ENCODE assay signal across 9 cellular contexts in the genomic region with DNA sequence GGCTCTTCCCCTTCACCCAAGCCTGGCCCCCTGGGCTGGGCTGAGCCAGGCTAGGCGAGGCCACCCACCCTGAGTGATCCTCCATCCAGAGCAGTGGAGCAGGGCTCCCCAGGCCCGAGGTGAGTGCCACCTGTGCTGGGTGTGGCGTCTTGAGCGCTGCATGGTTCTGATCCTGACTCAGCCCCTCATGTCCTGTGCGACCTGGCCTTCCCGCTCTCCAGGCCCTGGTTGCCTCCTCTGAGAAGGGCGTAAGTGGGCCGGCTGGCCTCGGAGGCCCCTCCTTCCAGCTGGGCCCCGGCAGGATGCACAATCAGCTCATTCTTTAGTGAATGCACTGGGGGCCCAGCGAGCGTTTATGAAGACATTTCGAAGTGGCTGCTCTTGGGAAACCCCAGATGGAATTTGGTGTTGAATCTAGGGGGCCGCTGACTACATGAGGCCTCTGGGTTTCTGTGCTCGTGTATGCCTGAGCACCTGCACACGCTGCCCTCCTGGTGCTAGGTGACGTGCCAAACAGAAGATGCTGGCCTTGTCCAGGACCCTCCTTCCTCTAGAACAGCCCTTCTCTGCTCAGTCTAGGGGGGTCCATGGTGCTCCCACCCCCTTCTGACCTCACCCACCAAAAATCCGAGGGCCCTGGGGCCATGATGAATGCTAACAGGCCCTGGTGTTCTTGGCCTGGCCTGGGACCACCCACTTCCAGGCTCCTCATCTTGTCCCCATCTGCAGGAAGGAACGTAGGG. TPM values are rescaled to one million over a fixed set of nuclear protein-coding genes. Genes with fewer than 3 reads are reported as not detected.
DNase-seq lines count a peak whose midpoint lies in the region; ATAC-seq and TF ChIP-seq lines count a peak whose summit lies in the region.
"Had no signal": no experiment of that assay in that cellular context is flagged by ENCODE, and none has a peak within 500 bp of the region (broad histone marks: within the 10 kb centered on the region; RNA-seq: fewer than 3 reads in every experiment).

No MANE protein-coding gene starts in this region.

- no peak overlapping the region for H2AFZ ChIP-seq in PC-3 (ENCODE audit: low read length)

- H3K9me3 Mint-ChIP-seq in activated B cell treated with CpG ODN at 0.5 μM for 24 hours, result no peaks in the 10 kb centered on the region
- H3K9me3 Mint-ChIP-seq: T-helper 1 cell treated with Interleukin-12 subunit alpha and Interleukin-12 subunit beta and Interleukin-4 antibody, amounts not matched to agents 30 μg/mL and 1 μg/mL, for 36 hours had no signal

- TF ChIP-seq POLR2A in sigmoid colon (IDR thresholded peaks at IDR 0.05), result no peak

- H3K9ac ChIP-seq in PC-3 (ENCODE audit: low read length), result no peak overlapping the region

- no peaks in the 10 kb centered on the region for H3F3A ChIP-seq in PC-3 (ENCODE audit: low read length, unreplicated experiment)

- POLR2A ChIA-PET in activated B cell treated with CpG ODN at 0.5 μM for 24 hours (lab: Charles Lee), result no interaction called here
- POLR2A ChIA-PET in PC-3 (lab: Charles Lee; ENCODE audit: unreplicated experiment), result no interaction called here

- no peaks in the 10 kb centered on the region for H3K27me3 ChIP-seq in cardiac muscle cell
- H3K27me3 ChIP-seq in sigmoid colon, result no peaks in the 10 kb centered on the region
- H3K27me3 ChIP-seq in PC-3 (ENCODE audit: low read length), result no peaks in the 10 kb centered on the region

- no TSS peak for BruUV-seq in PC-3 (replicated peaks; lab: Mats Ljungman, UMichigan)

- no peak overlapping the region for H3K4me3 Mint-ChIP-seq in activated B cell treated with CpG ODN at 0.5 μM for 24 hours
- H3K4me3 Mint-ChIP-seq: T-helper 1 cell treated with Interleukin-12 subunit alpha and Interleukin-12 subunit beta and Interleukin-4 antibody, amounts not matched to agents 30 μg/mL and 1 μg/mL, for 36 hours had no signal

- CTCF ChIA-PET in activated B cell treated with CpG ODN at 0.5 μM for 24 hours (lab: Charles Lee) (interaction anchor here (1.7 to 2.5 kb wide), 4 partner anchors 27 to 177 kb away, joined by 6 to 19 read pairs (median 7); a partner anchor contains a TSS), PC-3 (lab: Charles Lee) (interaction anchor here (1.9 kb wide), 1 partner anchor 70 kb away, joined by 16 read pairs; no protein-coding TSS in a partner anchor)

- peaks cover 8% of the 10 kb centered on the region; the same call in 1 of the 2 replicates for H3K79me2 ChIP-seq in PC-3 (ENCODE audit: low read length)

- H3K4me3 ChIP-seq in cardiac muscle cell (no peak overlapping the region), sigmoid colon (no peak overlapping the region), PC-3 (ENCODE audit: low read length) (no peak overlapping the region)

- no peak for TF ChIP-seq EP300 in sigmoid colon (IDR thresholded peaks at IDR 0.05)

- no peak overlapping the region for H3K4me2 ChIP-seq in PC-3 (ENCODE audit: low read length)

- WGBS in sigmoid colon, 2 donors, result 71 to 77% methylated on average over 19 of the region's 19 CpGs

- H3K4me1 ChIP-seq in cardiac muscle cell (ENCODE audit: low read depth), result peaks cover 32% of the 10 kb centered on the region
- H3K4me1 ChIP-seq in sigmoid colon, result peaks cover 0 to 67% (median 57%) of the 10 kb centered on the region in 4 donors
- peaks cover 41% of the 10 kb centered on the region for H3K4me1 ChIP-seq in PC-3 (ENCODE audit: insufficient read depth, low read length)

- H3K27ac Mint-ChIP-seq in activated B cell treated with CpG ODN at 0.5 μM for 24 hours, result no peak overlapping the region
- H3K27ac Mint-ChIP-seq: T-helper 1 cell treated with Interleukin-12 subunit alpha and Interleukin-12 subunit beta and Interleukin-4 antibody, amounts not matched to agents 30 μg/mL and 1 μg/mL, for 36 hours had no signal

- intact Hi-C loops in activated B cell treated with CpG ODN at 0.5 μM for 24 hours (cut with micrococcal nuclease) (loop anchor here (2.0 kb wide), 1 partner anchor 156 kb away; no protein-coding TSS in a partner anchor), sigmoid colon (cut with DNase I) (loop anchor here (5.0 kb wide), 1 partner anchor 153 kb away; no protein-coding TSS in a partner anchor), PC-3 (cut with micrococcal nuclease) (loop anchor here (5.0 kb wide), 1 partner anchor 53 kb away; no protein-coding TSS in a partner anchor)

- in situ Hi-C loops in GM13977 (cut with MboI; ENCODE audit: low pct_unique_long_range_greater_than_20kb, low sequenced_read_pairs, unreplicated experiment), result no loop called here

- H3K27me3 Mint-ChIP-seq in activated B cell treated with CpG ODN at 0.5 μM for 24 hours, result peaks cover 34% of the 10 kb centered on the region

- TF ChIP-seq CTCF in activated B cell treated with CpG ODN at 0.5 μM for 24 hours (IDR thresholded peaks at IDR 0.05), result no peak
- no peak for TF ChIP-seq CTCF in cardiac muscle cell (IDR thresholded peaks at IDR 0.05; ENCODE audit: low read depth, low read length)
- no peak for TF ChIP-seq CTCF in sigmoid colon (IDR thresholded peaks at IDR 0.05)
- no peak for TF ChIP-seq CTCF in GM13977 (IDR thresholded peaks at IDR 0.05; ENCODE audit: extremely low read depth, insufficient read depth, missing control alignments)
- TF ChIP-seq CTCF in PC-3 (conservative IDR thresholded peaks at IDR 0.05; ENCODE audit: low read depth, low read length), result no peak

- peak overlapping the region; percentile 63 for H3K27ac ChIP-seq in cardiac muscle cell
- H3K27ac ChIP-seq in sigmoid colon, result peak overlapping the region; percentile 21 to 91 (median 70)
- H3K27ac ChIP-seq in PC-3 (ENCODE audit: low read length), result no peak overlapping the region

- no peaks in the 10 kb centered on the region for H4K20me1 ChIP-seq in PC-3 (ENCODE audit: low read length)

- no peaks in the 10 kb centered on the region for H3K9me2 ChIP-seq in PC-3 (replicated peaks; ENCODE audit: low read length)

- peaks cover 6% of the 10 kb centered on the region for H3K4me1 Mint-ChIP-seq in activated B cell treated with CpG ODN at 0.5 μM for 24 hours

- H3K36me3 ChIP-seq in cardiac muscle cell (no peaks in the 10 kb centered on the region), sigmoid colon (no peaks in the 10 kb centered on the region), PC-3 (ENCODE audit: low read depth, low read length) (no peaks in the 10 kb centered on the region)

- H3K36me3 Mint-ChIP-seq in activated B cell treated with CpG ODN at 0.5 μM for 24 hours (ENCODE audit: low read depth), result no peaks in the 10 kb centered on the region

- ATAC-seq in activated B cell treated with CpG ODN at 0.5 μM for 24 hours (ENCODE audit: low read depth) (peak; percentile 10), PC-3 (no peak)

- H3K9me3 ChIP-seq in cardiac muscle cell (ENCODE audit: low read depth) (no peaks in the 10 kb centered on the region), sigmoid colon (no peaks in the 10 kb centered on the region), PC-3 (ENCODE audit: low read length) (no peaks in the 10 kb centered on the region)

- DNase-seq in GM03348 (ENCODE audit: low spot score) (peak; percentile 73), activated B cell treated with CpG ODN at 0.5 μM for 24 hours (peak; percentile 14), cardiac muscle cell (ENCODE audit: low read depth in 1 of 2, low spot score in 1 of 2) (peak; percentile 71 to 88), sigmoid colon (peak; percentile 84), kidney glomerular epithelial cell (lab: John Stamatoyannopoulos, UW) (no peak), GM13977 (ENCODE audit: low spot score) (no peak), SHP77 treated with DMSO at 0.1 percent for 48 hours (lab: John Stamatoyannopoulos, UW) (no peak), PC-3 (no peak)

RNA-seq across cellular contexts. Expression of a gene that starts 3.7 kb away (rescaled TPM):
- total RNA-seq in activated B cell treated with CpG ODN at 0.5 μM for 24 hours (not detected in 2 replicates), cardiac muscle cell (14.2 and 30.0 TPM in 2 replicates), sigmoid colon (not detected), PC-3 (2014; rRNA removed) (5.6 and 6.9 TPM in 2 replicates)
- polyA plus RNA-seq in cardiac muscle cell (17.3 and 22.6 TPM in 2 replicates), sigmoid colon (1 to 10 TPM; 2.5 to 9.7 (median 3.6) TPM)

Comparison
In these comparisons a context has a peak if more than half of its experiments do, and no peak if none do; other contexts are left out.
1. DNase-seq: peak in GM03348 (single experiment), activated B cell treated with CpG ODN at 0.5 μM for 24 hours (single experiment), cardiac muscle cell (2 of 2) and sigmoid colon (single experiment); none in kidney glomerular epithelial cell (single experiment), GM13977 (single experiment), SHP77 treated with DMSO at 0.1 percent for 48 hours (single experiment) and PC-3 (single experiment).